Comparison of ENCODE assay signal across 22 cellular contexts in genomic region chr16:67655363-67655762, GRCh38. TPM values are rescaled to one million over a fixed set of nuclear protein-coding genes. Genes with fewer than 3 reads are reported as not detected.
DNase-seq lines count a peak whose midpoint lies in the region; ATAC-seq and TF ChIP-seq lines count a peak whose summit lies in the region.
"Had no signal": no experiment of that assay in that cellular context is flagged by ENCODE, and none has a peak within 500 bp of the region (broad histone marks: within the 10 kb centered on the region; RNA-seq: fewer than 3 reads in every experiment).

No MANE protein-coding gene starts in this region.

- H3K27ac ChIP-seq in HEK293 (ENCODE audit: extremely low read depth, low read depth, low read length): no peak overlapping the region
- no peak overlapping the region for H3K27ac ChIP-seq in osteoblast (ENCODE audit: low read depth, low read length)
- H3K27ac ChIP-seq: BLaER1 treated with 17β-estradiol and CSF1 and Interleukin-3, amounts not matched to agents 10 nM and 100 nM; pancreas; testis; vagina had no signal

- H3K4me1 Mint-ChIP-seq in activated naive CD4-positive, alpha-beta T cell treated with anti-CD3 and anti-CD28 coated beads, Interleukin-2, amount 10 ng/mL, durations not matched to agents 7 days and 5 days: peaks cover 21% of the 10 kb centered on the region
- peaks cover 6% of the 10 kb centered on the region for H3K4me1 Mint-ChIP-seq in endothelial cell (ENCODE audit: unreplicated experiment)

- no peak for TF ChIP-seq CTCF in HEK293 (tag by site-specific recombination; IDR thresholded peaks at IDR 0.05)
- TF ChIP-seq CTCF in endothelial cell (IDR thresholded peaks at IDR 0.05; ENCODE audit: unreplicated experiment): no peak
- TF ChIP-seq CTCF in osteoblast (IDR thresholded peaks at IDR 0.05; ENCODE audit: extremely low read depth, low read depth, low read length): no peak

- no peak overlapping the region for H3K4me3 Mint-ChIP-seq in activated naive CD4-positive, alpha-beta T cell treated with anti-CD3 and anti-CD28 coated beads, Interleukin-2, amount 10 ng/mL, durations not matched to agents 7 days and 5 days
- peak overlapping the region; percentile 61 for H3K4me3 Mint-ChIP-seq in endothelial cell (ENCODE audit: unreplicated experiment)

- peaks cover 13% of the 10 kb centered on the region for H3K79me2 ChIP-seq in osteoblast (ENCODE audit: insufficient read depth, low read length)

- ATAC-seq in HG03565 (IDR thresholded peaks at IDR 0.05; ENCODE audit: unreplicated experiment): no peak
- ATAC-seq: pancreas had no signal

- no peak for DNase-seq in activated naive CD4-positive, alpha-beta T cell treated with anti-CD3 and anti-CD28 coated beads, Interleukin-2, amount 10 ng/mL, durations not matched to agents 7 days and 5 days
- no peak for DNase-seq in activated naive CD4-positive, alpha-beta T cell treated with Interleukin-2 at 50 U/mL for 16 hours
- DNase-seq in endothelial cell (ENCODE audit: low spot score) (no peak), osteoblast (ENCODE audit: insufficient read length, low spot score, missing footprints) (peak; percentile 69), T-helper 9 cell (no peak)
- no peak for DNase-seq in activated CD4-positive, alpha-beta T cell treated with anti-CD3 and anti-CD28 coated beads, Interleukin-2, amount 50 U/mL, for 1 hour
- DNase-seq: activated effector memory CD4-positive, alpha-beta T cell treated with Interleukin-2 at 50 U/mL for 16 hours; NCI-H1092 treated with DMSO at 0.1 percent for 48 hours; NCI-H187 treated with DMSO at 0.1 percent for 48 hours; NCI-H524 treated with DMSO at 0.1 percent for 48 hours; NK-92 treated with Interleukin-12 subunit alpha and Interleukin-12 subunit beta, amount 100 ng/mL, for 24 hours; pancreas; SHP77 treated with DMSO at 0.1 percent for 48 hours; stimulated activated CD4-positive, alpha-beta T cell treated with anti-CD3 and anti-CD28 coated beads, Interleukin-2, amount 100 ng/mL, for 24 hours; SW 1271; testis had no signal

- H3K27ac Mint-ChIP-seq in activated naive CD4-positive, alpha-beta T cell treated with anti-CD3 and anti-CD28 coated beads, Interleukin-2, amount 10 ng/mL, durations not matched to agents 7 days and 5 days: peak overlapping the region; percentile 24
- peak overlapping the region; percentile 9 for H3K27ac Mint-ChIP-seq in endothelial cell (ENCODE audit: unreplicated experiment)

- no peak overlapping the region for H3K4me2 ChIP-seq in osteoblast (ENCODE audit: insufficient read depth, low read length)
- H3K4me2 ChIP-seq: BLaER1 treated with 17β-estradiol and CSF1 and Interleukin-3, amounts not matched to agents 10 nM and 100 nM; smooth muscle cell had no signal

- H3K4me3 ChIP-seq in HEK293 (ENCODE audit: low read depth, low read length) (no peak overlapping the region), osteoblast (ENCODE audit: insufficient read depth, low read length) (no peak overlapping the region)
- H3K4me3 ChIP-seq: BLaER1 treated with 17β-estradiol and CSF1 and Interleukin-3, amounts not matched to agents 10 nM and 100 nM; pancreas; smooth muscle cell; testis; vagina had no signal

- H3K9me3 Mint-ChIP-seq in activated naive CD4-positive, alpha-beta T cell treated with anti-CD3 and anti-CD28 coated beads, Interleukin-2, amount 10 ng/mL, durations not matched to agents 7 days and 5 days: no peaks in the 10 kb centered on the region
- no peaks in the 10 kb centered on the region for H3K9me3 Mint-ChIP-seq in endothelial cell (ENCODE audit: unreplicated experiment)

- peaks cover 41% of the 10 kb centered on the region for H3K36me3 Mint-ChIP-seq in activated naive CD4-positive, alpha-beta T cell treated with anti-CD3 and anti-CD28 coated beads, Interleukin-2, amount 10 ng/mL, durations not matched to agents 7 days and 5 days
- peaks cover 12% of the 10 kb centered on the region for H3K36me3 Mint-ChIP-seq in endothelial cell (ENCODE audit: low read depth, unreplicated experiment)

- H3K9me3 ChIP-seq in HEK293 (ENCODE audit: control insufficient read depth, insufficient read depth, low read depth, low read length) (no peaks in the 10 kb centered on the region), osteoblast (ENCODE audit: low read depth, low read length) (no peaks in the 10 kb centered on the region)
- H3K9me3 ChIP-seq: BLaER1 treated with 17β-estradiol and CSF1 and Interleukin-3, amounts not matched to agents 10 nM and 100 nM; pancreas; testis; vagina had no signal

- POLR2A ChIA-PET in HEK293 (lab: Yijun Ruan, JAX): no interaction called here

- H3K27me3 ChIP-seq in osteoblast (ENCODE audit: insufficient read depth, low read length): peaks cover 40% of the 10 kb centered on the region
- H3K27me3 ChIP-seq: BLaER1 treated with 17β-estradiol and CSF1 and Interleukin-3, amounts not matched to agents 10 nM and 100 nM; pancreas; testis had no signal

- peaks cover 0 to 46% of the 10 kb centered on the region in 2 experiments; a peak in 1 of 3 replicates for H3K36me3 ChIP-seq in HEK293 (ENCODE audit: control insufficient read depth in 2 of 2, insufficient read depth in 1 of 2, low read length in 2 of 2)
- H3K36me3 ChIP-seq in osteoblast (ENCODE audit: insufficient read depth, low read length): no peaks in the 10 kb centered on the region
- H3K36me3 ChIP-seq: pancreas had no signal

- peaks cover 10% of the 10 kb centered on the region for H4K20me1 ChIP-seq in osteoblast (ENCODE audit: insufficient read depth, low read length)

- H3K27me3 Mint-ChIP-seq in activated naive CD4-positive, alpha-beta T cell treated with anti-CD3 and anti-CD28 coated beads, Interleukin-2, amount 10 ng/mL, durations not matched to agents 7 days and 5 days: no peaks in the 10 kb centered on the region
- peaks cover 31% of the 10 kb centered on the region for H3K27me3 Mint-ChIP-seq in endothelial cell (ENCODE audit: unreplicated experiment)

- no peak overlapping the region for H2AFZ ChIP-seq in osteoblast (ENCODE audit: low read length)

- H3K4me1 ChIP-seq in HEK293 (ENCODE audit: control insufficient read depth, insufficient read depth, low read length): peaks cover 7% of the 10 kb centered on the region; the same call in 1 of the 2 replicates
- H3K4me1 ChIP-seq in osteoblast (ENCODE audit: insufficient read depth, low read length): peaks cover 9% of the 10 kb centered on the region

- CTCF ChIA-PET in activated naive CD4-positive, alpha-beta T cell treated with anti-CD3 and anti-CD28 coated beads, Interleukin-2, amount 10 ng/mL, durations not matched to agents 7 days and 5 days (lab: Charles Lee): interaction anchor here (1.3 kb wide), 1 partner anchor 10 kb away, joined by 5 read pairs; the partner anchor contains the start of gene CARMIL2
- CTCF ChIA-PET in HEK293 (lab: Yijun Ruan, JAX): interaction anchor here (1.7 kb wide), 1 partner anchor 9 kb away, joined by 3 read pairs; no protein-coding TSS in a partner anchor

TF ChIP-seq in HEK293, 187 proteins besides CTCF, POLR2A, EP300 and RAD21:
- no peak for TF ChIP-seq KLF1 (tag by site-specific recombination; IDR thresholded peaks at IDR 0.05)
- no peak for TF ChIP-seq ZNF211 (tag by site-specific recombination; IDR thresholded peaks at IDR 0.05; ENCODE audit: low read depth)
- no peak for TF ChIP-seq ZNF18 (tag by site-specific recombination; IDR thresholded peaks at IDR 0.05)
- peak; percentile 59 for TF ChIP-seq GLIS1 (tag by site-specific recombination; IDR thresholded peaks at IDR 0.05)

RNA-seq across cellular contexts. Expression of gene ACD, which starts 4.7 kb away (rescaled TPM):
- 27.1 TPM for total RNA-seq in endothelial cell (ENCODE audit: unreplicated experiment)
- total RNA-seq in osteoblast: 16.5 and 18.8 TPM in 2 replicates

RNA-seq across cellular contexts. Expression of gene PARD6A, which starts 5.4 kb away (rescaled TPM):
- total RNA-seq in endothelial cell (ENCODE audit: unreplicated experiment) (1.2 TPM), osteoblast (2.4 and 2.9 TPM in 2 replicates)

RNA-seq across cellular contexts. Expression of gene CARMIL2, which starts 10.4 kb away (rescaled TPM):
- total RNA-seq in endothelial cell (ENCODE audit: unreplicated experiment): 3.6 TPM
- under 0.01 TPM in 2 replicates for total RNA-seq in osteoblast

RNA-seq across cellular contexts. Expression of gene ENKD1, which starts 11.2 kb away (rescaled TPM):
- 9.9 TPM for total RNA-seq in endothelial cell (ENCODE audit: unreplicated experiment)
- total RNA-seq in osteoblast: 13.3 and 15.9 TPM in 2 replicates

RNA-seq across cellular contexts. Expression of gene C16orf86, which starts 11.3 kb away (rescaled TPM):
- 1.8 TPM for total RNA-seq in endothelial cell (ENCODE audit: unreplicated experiment)
- total RNA-seq in osteoblast: 6.2 and 6.9 TPM in 2 replicates
- total RNA-seq: Daoy had no signal
